ENCODE assay signal across 8 cellular contexts in genomic region chr1:43388613-43389012, GRCh38. TPM values are rescaled to one million over a fixed set of nuclear protein-coding genes. Genes with fewer than 3 reads are reported as not detected.
DNase-seq lines count a peak whose midpoint lies in the region; ATAC-seq and TF ChIP-seq lines count a peak whose summit lies in the region.

No MANE protein-coding gene starts in this region.

- no peaks in the 10 kb centered on the region for H3K27me3 ChIP-seq in rectal smooth muscle tissue (ENCODE audit: control insufficient read depth, insufficient read depth, low read length)

- H3K4me1 ChIP-seq in rectal smooth muscle tissue (ENCODE audit: control insufficient read depth, insufficient read depth, low read length): peaks cover 13% of the 10 kb centered on the region

- no peak overlapping the region for H3K27ac ChIP-seq in rectal smooth muscle tissue (ENCODE audit: low read depth, low read length)

- peaks cover 28% of the 10 kb centered on the region for H3K36me3 ChIP-seq in rectal smooth muscle tissue (ENCODE audit: control insufficient read depth, insufficient read depth, low read length)

- no peak for TF ChIP-seq CTCF in GM13976 (IDR thresholded peaks at IDR 0.05; ENCODE audit: borderline replicate concordance, control extremely low read depth, extremely low read depth, insufficient read depth, missing control alignments)

- DNase-seq in RPMI8226 (peak; percentile 29), DMS153 (lab: John Stamatoyannopoulos, UW) (no peak), NCI-H2227 treated with DMSO at 0.1 percent for 48 hours (lab: John Stamatoyannopoulos, UW) (no peak), GM13976 (ENCODE audit: low spot score) (no peak)

- peak overlapping the region; percentile 53 for H3K9ac ChIP-seq in rectal smooth muscle tissue (ENCODE audit: low read length)

- in situ Hi-C loops in GM13976 (cut with MboI; ENCODE audit: low sequenced_read_pairs, unreplicated experiment): no loop called here

- ATAC-seq in esophagus mucosa (peak; percentile 9), GM21717 (IDR thresholded peaks at IDR 0.05; ENCODE audit: unreplicated experiment) (no peak)

- H3K4me3 ChIP-seq in GM08714 (ENCODE audit: low read length): peak overlapping the region; percentile 81
- peak overlapping the region; percentile 80 for H3K4me3 ChIP-seq in rectal smooth muscle tissue (ENCODE audit: low read length)

RNA-seq across cellular contexts. Expression of gene MED8, which starts 1.0 kb away (rescaled TPM):
- 46.0 TPM for total RNA-seq in esophagus mucosa

RNA-seq across cellular contexts. Expression of gene SZT2, which starts 1.1 kb away (rescaled TPM):
- total RNA-seq in esophagus mucosa: 22.0 TPM

RNA-seq across cellular contexts. Expression of gene ELOVL1, which starts 20.8 kb away (rescaled TPM):
- 172 TPM for total RNA-seq in esophagus mucosa

RNA-seq across cellular contexts. Expression of gene CDC20, which starts 29.8 kb away (rescaled TPM):
- total RNA-seq in esophagus mucosa: 76.2 TPM

RNA-seq across cellular contexts. Expression of gene MPL, which starts 51.0 kb away (rescaled TPM):
- 0.48 TPM for total RNA-seq in esophagus mucosa
